Comparison of ENCODE assay signal across 13 cellular contexts in the genomic region with DNA sequence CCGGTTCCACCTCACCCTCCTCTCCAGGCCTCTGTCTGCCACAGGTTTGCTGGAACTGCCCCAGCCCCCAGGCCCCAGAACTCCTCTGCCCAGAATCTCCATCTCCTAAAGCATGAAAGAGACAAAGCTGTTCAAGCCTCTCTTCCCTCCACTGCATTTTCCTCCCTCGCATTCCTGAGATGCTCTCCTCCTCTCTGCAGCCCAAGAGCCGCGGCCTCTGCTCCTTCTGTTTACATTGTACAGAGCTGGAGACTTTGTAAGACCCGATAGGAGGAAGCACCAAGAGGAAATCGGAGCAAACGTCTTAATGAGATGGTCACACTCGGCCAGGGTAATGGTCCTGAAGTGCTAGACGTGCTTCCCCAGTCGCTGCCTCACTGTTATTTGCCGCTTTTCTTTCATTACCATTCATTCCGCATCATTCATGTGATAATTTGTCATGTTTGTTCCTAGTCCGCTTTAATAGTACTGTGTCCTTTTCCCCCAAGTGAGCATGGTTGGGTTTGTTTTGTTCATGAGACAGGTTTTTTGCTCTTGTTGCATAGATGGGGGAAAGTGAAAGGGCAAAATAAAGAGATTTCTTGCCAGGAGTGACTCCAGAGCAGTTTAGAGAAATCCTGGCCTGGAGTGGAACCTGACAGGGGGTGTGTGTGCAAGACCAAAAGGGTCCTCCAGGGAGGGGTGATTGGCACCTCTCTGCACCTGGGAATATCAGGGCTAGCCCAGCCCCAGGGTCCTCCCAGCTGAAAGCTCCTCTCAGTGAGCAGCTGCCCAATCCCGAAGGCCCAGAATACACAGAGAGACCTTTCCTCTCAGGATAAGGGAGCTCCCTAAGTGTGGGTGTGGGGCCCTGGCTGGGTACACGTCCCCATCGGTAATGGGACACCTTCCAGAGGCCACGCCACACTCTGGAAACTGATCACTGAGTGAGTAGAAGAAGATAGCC. TPM values are rescaled to one million over a fixed set of nuclear protein-coding genes. Genes with fewer than 3 reads are reported as not detected.
DNase-seq lines count a peak whose midpoint lies in the region; ATAC-seq and TF ChIP-seq lines count a peak whose summit lies in the region.
"Had no signal": no experiment of that assay in that cellular context is flagged by ENCODE, and none has a peak within 500 bp of the region (broad histone marks: within the 10 kb centered on the region; RNA-seq: fewer than 3 reads in every experiment).

No MANE protein-coding gene starts in this region.

- peak overlapping the region; percentile 77 for H3K4me2 ChIP-seq in IMR-90 (ENCODE audit: low read depth, low read length)

- H3K4me3 ChIP-seq in IMR-90 (ENCODE audit: insufficient read depth, low read depth, low read length) (no peak overlapping the region), cardiac fibroblast (replicated peaks in 1 of 2; ENCODE audit: low read depth in 2 of 2, low read length in 2 of 2) (no peak overlapping the region)
- H3K4me3 ChIP-seq: body of pancreas had no signal

- peak overlapping the region; percentile 99 for H2BK120ac ChIP-seq in IMR-90 (ENCODE audit: low read depth, low read length)

- intact Hi-C loops in IMR-90 (cut with micrococcal nuclease) = loop anchor here (1.0 to 2.0 kb wide), 2 partner anchors 32 to 46 kb away; partner anchors contain the start of gene ID2

- peak overlapping the region; percentile 87 for H3K56ac ChIP-seq in IMR-90 (ENCODE audit: extremely low read depth, insufficient read depth, low read length)

- peak overlapping the region; percentile 79 for H2AFZ ChIP-seq in IMR-90 (replicated peaks; ENCODE audit: low read length, poor library complexity)

- peak overlapping the region in 1 of 2 donors; percentile 22 for H3K4me3 Mint-ChIP-seq in stimulated activated naive B cell treated with anti-CD40 and anti-IgM and Interleukin-4, amounts not matched to agents 10 μg/mL and 1 μg/mL and 100 μg/mL, for 72 hours

- peak overlapping the region; percentile 95 for H2BK5ac ChIP-seq in IMR-90 (ENCODE audit: low read depth, low read length, poor library complexity, severe bottlenecking)

- no peaks in the 10 kb centered on the region for H3K9me3 ChIP-seq in IMR-90 (ENCODE audit: control insufficient read depth, insufficient read depth, low read length)
- H3K9me3 ChIP-seq: body of pancreas had no signal

- H2AK9ac ChIP-seq in IMR-90 (replicated peaks; ENCODE audit: low read depth, low read length, poor library complexity) = peak overlapping the region; percentile 85

- in situ Hi-C loops in IMR-90 (cut with MboI; ENCODE audit: low sequenced_read_pairs) = no loop called here

- peak overlapping the region; percentile 97 for H3K4ac ChIP-seq in IMR-90 (ENCODE audit: low read depth, low read length)

- H4K20me1 ChIP-seq in IMR-90 (ENCODE audit: insufficient read depth, low read length) = no peaks in the 10 kb centered on the region

- DNase-seq in IMR-90 (peak; percentile 68), cardiac fibroblast (ENCODE audit: low read depth in 2 of 2) (peak; percentile 16 to 73), left lobe of liver (ENCODE audit: low spot score) (no peak), NCI-H146 treated with DMSO at 0.1 percent for 48 hours (lab: John Stamatoyannopoulos, UW; ENCODE audit: unreplicated experiment) (no peak), GM19238 (ENCODE audit: insufficient read length, low spot score) (no peak)
- no peak for DNase-seq in stimulated activated naive B cell treated with anti-CD40 and anti-IgM and Interleukin-4, amounts not matched to agents 10 μg/mL and 1 μg/mL and 100 μg/mL, for 72 hours
- DNase-seq: activated CD8-positive, alpha-beta memory T cell treated with anti-CD3 and anti-CD28 coated beads, Interleukin-2, amount 50 U/mL, for 4 hours; body of pancreas; GDM1; KBM-7; NCI-H524; T-helper 1 cell had no signal

- peak overlapping the region; percentile 94 for H2AK5ac ChIP-seq in IMR-90 (ENCODE audit: low read depth, low read length)

- H3K36me3 ChIP-seq in IMR-90 (ENCODE audit: control insufficient read depth, insufficient read depth, low read length) = no peaks in the 10 kb centered on the region

- H2BK15ac ChIP-seq in IMR-90 (ENCODE audit: low read depth, low read length) = peak overlapping the region; percentile 93; the same call in 2 of the 3 replicates

- TF ChIP-seq RAD21 in IMR-90 (IDR thresholded peaks at IDR 0.05; ENCODE audit: low read length) = no peak

- TF ChIP-seq CTCF in IMR-90 (conservative IDR thresholded peaks at IDR 0.05; ENCODE audit: low read depth, low read length) = no peak
- no peak for TF ChIP-seq CTCF in cardiac fibroblast (IDR thresholded peaks at IDR 0.05; ENCODE audit: low read depth, low read length)

- peaks cover 0 to 16% of the 10 kb centered on the region in 2 experiments; a peak in 2 of 4 replicates for H3K79me1 ChIP-seq in IMR-90 (ENCODE audit: low read depth in 1 of 2, low read length in 2 of 2)

- CTCF ChIA-PET in IMR-90 (lab: Yijun Ruan, JAX) = interaction anchor here (0.6 kb wide), 1 partner anchor 333 kb away, joined by 3 read pairs; no protein-coding TSS in a partner anchor

- POLR2A ChIA-PET in IMR-90 (lab: Charles Lee; ENCODE audit: unreplicated experiment) = no interaction called here

- H4K5ac ChIP-seq in IMR-90 (ENCODE audit: low read depth, low read length) = peak overlapping the region; percentile 85

- H3K27me3 Mint-ChIP-seq in stimulated activated naive B cell treated with anti-CD40 and anti-IgM and Interleukin-4, amounts not matched to agents 10 μg/mL and 1 μg/mL and 100 μg/mL, for 72 hours = peaks cover 7 to 39% of the 10 kb centered on the region in 2 donors

- peaks cover 0 to 3% of the 10 kb centered on the region in 2 donors for H3K4me1 Mint-ChIP-seq in stimulated activated naive B cell treated with anti-CD40 and anti-IgM and Interleukin-4, amounts not matched to agents 10 μg/mL and 1 μg/mL and 100 μg/mL, for 72 hours

- H2BK20ac ChIP-seq in IMR-90 (ENCODE audit: low read depth, low read length) = peak overlapping the region; percentile 98

- H3K4me1 ChIP-seq in IMR-90 (ENCODE audit: control insufficient read depth, insufficient read depth, low read length) = peaks cover 30% of the 10 kb centered on the region

- BruUV-seq in IMR-90 (replicated peaks; lab: Mats Ljungman, UMichigan) = no TSS peak

- TF ChIP-seq POLR2A in IMR-90 (IDR thresholded peaks at IDR 0.05; ENCODE audit: low read depth, low read length) = no peak

- H3K18ac ChIP-seq in IMR-90 (ENCODE audit: low read depth, low read length) = peak overlapping the region; percentile 93

- dilution Hi-C loops in IMR-90 (cut with HindIII; ENCODE audit: low sequenced_read_pairs, unreplicated experiment) = no loop called here

- no peaks in the 10 kb centered on the region for H3K9me3 Mint-ChIP-seq in stimulated activated naive B cell treated with anti-CD40 and anti-IgM and Interleukin-4, amounts not matched to agents 10 μg/mL and 1 μg/mL and 100 μg/mL, for 72 hours

- H3K9me1 ChIP-seq in IMR-90 (ENCODE audit: insufficient read depth, low read length) = peaks cover 28% of the 10 kb centered on the region

- peak overlapping the region; percentile 73 to 97 for H4K8ac ChIP-seq in IMR-90 (ENCODE audit: low read depth in 2 of 2, low read length in 2 of 2)

- peak overlapping the region; percentile 97 for H4K91ac ChIP-seq in IMR-90 (ENCODE audit: insufficient read depth, low read depth, low read length)

- peak overlapping the region; percentile 9 for H3K27ac Mint-ChIP-seq in stimulated activated naive B cell treated with anti-CD40 and anti-IgM and Interleukin-4, amounts not matched to agents 10 μg/mL and 1 μg/mL and 100 μg/mL, for 72 hours

- peak overlapping the region; percentile 73 for H3K27ac ChIP-seq in IMR-90 (ENCODE audit: insufficient read depth, low read length)
- H3K27ac ChIP-seq: body of pancreas had no signal

- no peaks in the 10 kb centered on the region for H3K27me3 ChIP-seq in IMR-90 (ENCODE audit: control insufficient read depth, insufficient read depth, low read length)
- H3K27me3 ChIP-seq: body of pancreas had no signal

- no peaks in the 10 kb centered on the region for H3K36me3 Mint-ChIP-seq in stimulated activated naive B cell treated with anti-CD40 and anti-IgM and Interleukin-4, amounts not matched to agents 10 μg/mL and 1 μg/mL and 100 μg/mL, for 72 hours

- ATAC-seq in IMR-90 (ENCODE audit: low read depth) (peak; percentile 84), left lobe of liver (peak; percentile 56), GM21619 (IDR thresholded peaks at IDR 0.05; ENCODE audit: unreplicated experiment) (no peak)
- ATAC-seq in stimulated activated naive B cell treated with anti-CD40 and anti-IgM and Interleukin-4, amounts not matched to agents 10 μg/mL and 1 μg/mL and 100 μg/mL, for 72 hours (replicated peaks) = no peak
- ATAC-seq: body of pancreas had no signal

- peak overlapping the region; percentile 63 for H3K9ac ChIP-seq in IMR-90 (ENCODE audit: low read depth, low read length)

- 0% methylated on average over 2 of the region's 17 CpGs; no CpG with 5 or more reads in 1 of the 2 experiments for WGBS in IMR-90 (ENCODE audit: extremely low coverage in 2 of 2, insufficient read length in 1 of 2), 2 experiments

- peak overlapping the region; percentile 92 for H3K14ac ChIP-seq in IMR-90 (replicated peaks; ENCODE audit: low read depth, low read length)

- H3K23ac ChIP-seq in IMR-90 (ENCODE audit: low read depth, low read length) = peak overlapping the region; percentile 98

TF ChIP-seq in IMR-90, 13 proteins besides CTCF, POLR2A, EP300 and RAD21:
- no peak for TF ChIP-seq SMC3 (IDR thresholded peaks at IDR 0.05; ENCODE audit: low read depth, low read length)
- no peak for TF ChIP-seq ELK1 (IDR thresholded peaks at IDR 0.05; ENCODE audit: borderline replicate concordance, low read depth, low read length)
- no peak for TF ChIP-seq MXI1 (IDR thresholded peaks at IDR 0.05; ENCODE audit: borderline replicate concordance, low read depth, low read length)
- no peak for TF ChIP-seq NFE2L2 (IDR thresholded peaks at IDR 0.05; ENCODE audit: low read depth, low read length)
- TF ChIP-seq RCOR1 (IDR thresholded peaks at IDR 0.05; ENCODE audit: insufficient replicate concordance, low read length) = peak; percentile 18

RNA-seq across cellular contexts. Expression of gene ID2, which starts 44.9 kb away (rescaled TPM):
- total RNA-seq in IMR-90 (2012; rRNA removed) (389 and 431 TPM in 2 replicates), left lobe of liver (121 TPM)
- polyA plus RNA-seq in IMR-90 (2012; rRNA removed) = 264 and 399 TPM in 2 replicates
- polyA plus RNA-seq in IMR-90 (2012; cell fraction: cytosol; rRNA removed) = 1,308 and 1,433 TPM in 2 replicates
- 1,141 and 1,720 TPM in 2 replicates for polyA plus RNA-seq in IMR-90 (2012; cell fraction: nucleus; rRNA removed; ENCODE audit: low replicate concordance)

Comparison
In these comparisons a context has a peak if more than half of its experiments do, and no peak if none do; other contexts are left out.
1. ATAC-seq: peak in IMR-90 (single experiment) and left lobe of liver (single experiment); none in stimulated activated naive B cell treated with anti-CD40 and anti-IgM and Interleukin-4, amounts not matched to agents 10 μg/mL and 1 μg/mL and 100 μg/mL, for 72 hours (0 of 2) and GM21619 (single experiment).
2. DNase-seq: peak in IMR-90 (single experiment) and cardiac fibroblast (2 of 2); none in left lobe of liver (single experiment), stimulated activated naive B cell treated with anti-CD40 and anti-IgM and Interleukin-4, amounts not matched to agents 10 μg/mL and 1 μg/mL and 100 μg/mL, for 72 hours (single experiment), NCI-H146 treated with DMSO at 0.1 percent for 48 hours (single experiment) and GM19238 (single experiment).